Comparison of ENCODE assay signal across 1 cellular context in the genomic region with DNA sequence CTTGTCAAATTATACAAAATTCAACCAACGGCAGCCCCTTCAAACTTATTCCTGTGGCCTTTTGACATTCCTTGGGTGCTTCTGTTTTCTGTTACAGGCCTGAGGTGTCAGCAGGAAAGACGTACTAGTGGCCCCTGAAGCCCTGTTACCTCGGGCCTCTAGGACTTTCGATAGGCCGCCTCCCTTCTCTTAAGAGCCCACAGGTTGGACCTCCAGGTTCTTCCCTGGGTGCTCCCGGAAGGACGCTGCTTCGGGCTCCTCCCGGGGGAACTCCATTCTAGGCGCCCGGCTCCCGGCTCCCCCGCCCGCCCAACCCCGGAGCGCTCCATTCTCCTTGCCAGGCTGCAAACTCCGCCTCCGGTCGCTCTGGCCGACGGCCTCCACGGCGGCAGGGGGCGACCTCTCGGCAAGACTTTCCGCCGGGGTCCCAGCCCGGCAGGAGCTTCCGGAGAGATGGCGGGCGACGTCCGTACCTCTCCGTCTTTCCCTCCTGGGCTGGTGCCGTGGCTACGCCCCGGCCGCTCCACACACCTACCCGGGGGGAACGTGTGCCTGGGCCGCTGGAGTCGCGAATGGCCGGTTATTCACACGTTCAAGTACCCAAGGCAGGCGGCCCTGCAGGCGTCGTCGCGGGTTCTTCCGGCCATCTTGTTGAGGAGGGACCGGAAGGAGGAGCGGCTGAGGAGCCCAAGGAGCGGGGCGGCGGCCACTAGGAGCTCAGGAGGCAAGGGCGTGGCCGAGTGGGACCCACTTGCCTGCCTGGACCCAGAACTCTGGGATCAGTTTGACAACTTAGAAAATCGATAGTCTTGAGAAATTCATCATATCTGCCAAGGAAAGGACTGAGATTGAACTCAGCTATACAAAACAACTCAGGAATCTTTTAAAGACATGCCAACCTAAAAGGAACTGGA.
TF ChIP-seq lines count a peak whose summit lies in the region.

No MANE protein-coding gene starts in this region.

TF ChIP-seq in HEK293, 187 proteins besides CTCF, POLR2A, EP300 and RAD21 (continued from another document):
- TF ChIP-seq, protein P1, sequence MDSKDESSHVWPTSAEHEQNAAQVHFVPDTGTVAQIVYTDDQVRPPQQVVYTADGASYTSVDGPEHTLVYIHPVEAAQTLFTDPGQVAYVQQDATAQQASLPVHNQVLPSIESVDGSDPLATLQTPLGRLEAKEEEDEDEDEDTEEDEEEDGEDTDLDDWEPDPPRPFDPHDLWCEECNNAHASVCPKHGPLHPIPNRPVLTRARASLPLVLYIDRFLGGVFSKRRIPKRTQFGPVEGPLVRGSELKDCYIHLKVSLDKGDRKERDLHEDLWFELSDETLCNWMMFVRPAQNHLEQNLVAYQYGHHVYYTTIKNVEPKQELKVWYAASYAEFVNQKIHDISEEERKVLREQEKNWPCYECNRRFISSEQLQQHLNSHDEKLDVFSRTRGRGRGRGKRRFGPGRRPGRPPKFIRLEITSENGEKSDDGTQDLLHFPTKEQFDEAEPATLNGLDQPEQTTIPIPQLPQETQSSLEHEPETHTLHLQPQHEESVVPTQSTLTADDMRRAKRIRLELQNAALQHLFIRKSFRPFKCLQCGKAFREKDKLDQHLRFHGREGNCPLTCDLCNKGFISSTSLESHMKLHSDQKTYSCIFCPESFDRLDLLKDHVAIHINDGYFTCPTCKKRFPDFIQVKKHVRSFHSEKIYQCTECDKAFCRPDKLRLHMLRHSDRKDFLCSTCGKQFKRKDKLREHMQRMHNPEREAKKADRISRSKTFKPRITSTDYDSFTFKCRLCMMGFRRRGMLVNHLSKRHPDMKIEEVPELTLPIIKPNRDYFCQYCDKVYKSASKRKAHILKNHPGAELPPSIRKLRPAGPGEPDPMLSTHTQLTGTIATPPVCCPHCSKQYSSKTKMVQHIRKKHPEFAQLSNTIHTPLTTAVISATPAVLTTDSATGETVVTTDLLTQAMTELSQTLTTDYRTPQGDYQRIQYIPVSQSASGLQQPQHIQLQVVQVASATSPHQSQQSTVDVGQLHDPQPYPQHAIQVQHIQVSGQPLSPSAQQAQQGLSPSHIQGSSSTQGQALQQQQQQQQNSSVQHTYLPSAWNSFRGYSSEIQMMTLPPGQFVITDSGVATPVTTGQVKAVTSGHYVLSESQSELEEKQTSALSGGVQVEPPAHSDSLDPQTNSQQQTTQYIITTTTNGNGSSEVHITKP (tag by site-specific recombination; IDR thresholded peaks at IDR 0.05): peak; percentile 82
- TF ChIP-seq, protein P2, sequence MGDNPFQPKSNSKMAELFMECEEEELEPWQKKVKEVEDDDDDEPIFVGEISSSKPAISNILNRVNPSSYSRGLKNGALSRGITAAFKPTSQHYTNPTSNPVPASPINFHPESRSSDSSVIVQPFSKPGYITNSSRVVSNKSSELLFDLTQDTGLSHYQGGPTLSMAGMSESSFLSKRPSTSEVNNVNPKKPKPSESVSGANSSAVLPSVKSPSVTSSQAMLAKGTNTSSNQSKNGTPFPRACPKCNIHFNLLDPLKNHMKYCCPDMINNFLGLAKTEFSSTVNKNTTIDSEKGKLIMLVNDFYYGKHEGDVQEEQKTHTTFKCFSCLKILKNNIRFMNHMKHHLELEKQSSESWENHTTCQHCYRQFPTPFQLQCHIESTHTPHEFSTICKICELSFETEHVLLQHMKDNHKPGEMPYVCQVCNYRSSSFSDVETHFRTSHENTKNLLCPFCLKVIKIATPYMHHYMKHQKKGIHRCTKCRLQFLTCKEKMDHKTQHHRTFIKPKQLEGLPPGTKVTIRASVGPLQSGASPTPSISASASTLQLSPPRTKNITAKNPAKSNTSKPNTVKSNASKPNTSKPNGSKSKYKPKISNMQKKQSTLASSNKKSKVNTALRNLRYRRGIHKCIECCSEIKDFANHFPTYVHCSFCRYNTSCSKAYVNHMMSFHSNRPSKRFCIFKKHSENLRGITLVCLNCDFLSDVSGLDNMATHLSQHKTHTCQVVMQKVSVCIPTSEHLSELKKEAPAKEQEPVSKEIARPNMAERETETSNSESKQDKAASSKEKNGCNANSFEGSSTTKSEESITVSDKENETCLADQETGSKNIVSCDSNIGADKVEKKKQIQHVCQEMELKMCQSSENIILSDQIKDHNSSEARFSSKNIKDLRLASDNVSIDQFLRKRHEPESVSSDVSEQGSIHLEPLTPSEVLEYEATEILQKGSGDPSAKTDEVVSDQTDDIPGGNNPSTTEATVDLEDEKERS (tag by site-specific recombination; IDR thresholded peaks at IDR 0.05): 0 out of 2 replicates have a peak, but pooled peaks have one; percentile 83
- TF ChIP-seq, protein P3, sequence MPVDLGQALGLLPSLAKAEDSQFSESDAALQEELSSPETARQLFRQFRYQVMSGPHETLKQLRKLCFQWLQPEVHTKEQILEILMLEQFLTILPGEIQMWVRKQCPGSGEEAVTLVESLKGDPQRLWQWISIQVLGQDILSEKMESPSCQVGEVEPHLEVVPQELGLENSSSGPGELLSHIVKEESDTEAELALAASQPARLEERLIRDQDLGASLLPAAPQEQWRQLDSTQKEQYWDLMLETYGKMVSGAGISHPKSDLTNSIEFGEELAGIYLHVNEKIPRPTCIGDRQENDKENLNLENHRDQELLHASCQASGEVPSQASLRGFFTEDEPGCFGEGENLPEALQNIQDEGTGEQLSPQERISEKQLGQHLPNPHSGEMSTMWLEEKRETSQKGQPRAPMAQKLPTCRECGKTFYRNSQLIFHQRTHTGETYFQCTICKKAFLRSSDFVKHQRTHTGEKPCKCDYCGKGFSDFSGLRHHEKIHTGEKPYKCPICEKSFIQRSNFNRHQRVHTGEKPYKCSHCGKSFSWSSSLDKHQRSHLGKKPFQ (tag by site-specific recombination; IDR thresholded peaks at IDR 0.05): peak; percentile 48; the same call in 1 of the 2 replicates
- TF ChIP-seq, protein P4, sequence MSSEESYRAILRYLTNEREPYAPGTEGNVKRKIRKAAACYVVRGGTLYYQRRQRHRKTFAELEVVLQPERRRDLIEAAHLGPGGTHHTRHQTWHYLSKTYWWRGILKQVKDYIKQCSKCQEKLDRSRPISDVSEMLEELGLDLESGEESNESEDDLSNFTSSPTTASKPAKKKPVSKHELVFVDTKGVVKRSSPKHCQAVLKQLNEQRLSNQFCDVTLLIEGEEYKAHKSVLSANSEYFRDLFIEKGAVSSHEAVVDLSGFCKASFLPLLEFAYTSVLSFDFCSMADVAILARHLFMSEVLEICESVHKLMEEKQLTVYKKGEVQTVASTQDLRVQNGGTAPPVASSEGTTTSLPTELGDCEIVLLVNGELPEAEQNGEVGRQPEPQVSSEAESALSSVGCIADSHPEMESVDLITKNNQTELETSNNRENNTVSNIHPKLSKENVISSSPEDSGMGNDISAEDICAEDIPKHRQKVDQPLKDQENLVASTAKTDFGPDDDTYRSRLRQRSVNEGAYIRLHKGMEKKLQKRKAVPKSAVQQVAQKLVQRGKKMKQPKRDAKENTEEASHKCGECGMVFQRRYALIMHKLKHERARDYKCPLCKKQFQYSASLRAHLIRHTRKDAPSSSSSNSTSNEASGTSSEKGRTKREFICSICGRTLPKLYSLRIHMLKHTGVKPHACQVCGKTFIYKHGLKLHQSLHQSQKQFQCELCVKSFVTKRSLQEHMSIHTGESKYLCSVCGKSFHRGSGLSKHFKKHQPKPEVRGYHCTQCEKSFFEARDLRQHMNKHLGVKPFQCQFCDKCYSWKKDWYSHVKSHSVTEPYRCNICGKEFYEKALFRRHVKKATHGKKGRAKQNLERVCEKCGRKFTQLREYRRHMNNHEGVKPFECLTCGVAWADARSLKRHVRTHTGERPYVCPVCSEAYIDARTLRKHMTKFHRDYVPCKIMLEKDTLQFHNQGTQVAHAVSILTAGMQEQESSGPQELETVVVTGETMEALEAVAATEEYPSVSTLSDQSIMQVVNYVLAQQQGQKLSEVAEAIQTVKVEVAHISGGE (tag by site-specific recombination; conservative IDR thresholded peaks at IDR 0.05; ENCODE audit: low read depth): peak; percentile 97
- TF ChIP-seq ZNF530 (tag by site-specific recombination; IDR thresholded peaks at IDR 0.05; ENCODE audit: low read depth): no peak
